ENCODE assay signal across 26 cellular contexts in the genomic region with DNA sequence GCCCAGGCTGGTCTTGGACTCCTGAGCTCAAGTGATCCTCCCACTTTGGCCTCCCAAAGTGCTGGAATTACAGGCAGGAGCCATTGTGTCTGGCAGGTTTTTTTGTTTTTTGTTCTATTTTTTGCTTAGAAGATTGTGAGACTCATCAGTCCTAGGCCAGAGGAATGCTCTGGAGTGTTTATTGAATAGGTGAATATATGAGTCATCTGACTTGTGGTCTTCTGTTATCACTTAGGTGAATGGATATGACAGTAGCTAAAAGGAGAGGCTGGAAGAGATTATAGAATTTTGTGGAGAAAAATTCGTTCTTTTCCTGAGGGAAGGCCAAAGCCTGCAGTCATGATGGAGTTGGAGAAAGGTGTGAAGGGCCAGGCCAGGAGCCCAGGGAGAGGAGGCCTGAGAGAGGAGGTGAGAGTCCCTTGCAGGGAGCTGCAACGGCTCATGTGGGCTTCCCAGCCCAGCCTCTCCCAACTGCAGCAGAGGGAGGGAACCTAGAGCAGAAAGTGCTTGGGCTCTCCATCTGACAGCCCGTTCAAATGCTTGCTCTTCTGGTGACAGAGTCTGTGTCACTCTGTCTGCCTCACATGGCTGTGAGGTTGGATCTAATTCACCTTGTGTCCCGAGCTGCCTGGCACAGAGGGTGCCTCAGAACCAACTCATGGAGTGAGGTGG. TPM values are rescaled to one million over a fixed set of nuclear protein-coding genes. Genes with fewer than 3 reads are reported as not detected.
DNase-seq lines count a peak whose midpoint lies in the region; ATAC-seq and TF ChIP-seq lines count a peak whose summit lies in the region.
"Had no signal": no experiment of that assay in that cellular context is flagged by ENCODE, and none has a peak within 500 bp of the region (broad histone marks: within the 10 kb centered on the region; RNA-seq: fewer than 3 reads in every experiment).

No MANE protein-coding gene starts in this region.

- H3K4me1 ChIP-seq in RWPE2 (ENCODE audit: insufficient read depth, poor library complexity, severe bottlenecking) (no peaks in the 10 kb centered on the region), endodermal cell (ENCODE audit: control insufficient read depth, insufficient read depth, low read length) (no peaks in the 10 kb centered on the region)
- H3K4me1 ChIP-seq: adrenal gland, upper lobe of left lung had no signal

- H3K9ac ChIP-seq in endodermal cell (ENCODE audit: extremely low read depth, low read length, poor library complexity, severe bottlenecking): no peak overlapping the region

- H3K36me3 Mint-ChIP-seq in activated T-cell treated with anti-CD3 and anti-CD28 coated beads, Interleukin-2, amount 50 U/mL, for 72 hours (ENCODE audit: insufficient read depth in 2 of 2): no peaks in the 10 kb centered on the region
- no peaks in the 10 kb centered on the region for H3K36me3 Mint-ChIP-seq in endodermal cell (ENCODE audit: low read depth)
- H3K36me3 Mint-ChIP-seq in stimulated activated effector memory CD8-positive, alpha-beta T cell treated with anti-CD3 and anti-CD28 coated beads, Interleukin-12 subunit alpha, Interleukin-12 subunit beta, amount 100 ng/mL, for 72 hours: no peaks in the 10 kb centered on the region
- H3K36me3 Mint-ChIP-seq: activated naive CD4-positive, alpha-beta T cell treated with anti-CD3 and anti-CD28 coated beads, Interleukin-2, amount 10 ng/mL, durations not matched to agents 7 days and 5 days; memory B cell; stimulated activated naive B cell treated with anti-CD40 and anti-IgM and Interleukin-4, amounts not matched to agents 10 μg/mL and 1 μg/mL and 100 μg/mL, for 72 hours had no signal

- H3K27ac ChIP-seq in RWPE2 (ENCODE audit: poor library complexity, severe bottlenecking) (no peak overlapping the region), endodermal cell (ENCODE audit: low read depth, low read length) (no peak overlapping the region)
- H3K27ac ChIP-seq: adrenal gland, brain microvascular endothelial cell, C4-2B, dorsolateral prefrontal cortex, HL-60, upper lobe of left lung had no signal

- 71 to 76% methylated on average over 3 to 4 of the region's 4 CpGs for WGBS in endodermal cell (ENCODE audit: insufficient coverage in 1 of 2, insufficient read length in 1 of 2), 2 experiments

- no peaks in the 10 kb centered on the region for H3K27me3 Mint-ChIP-seq in activated T-cell treated with anti-CD3 and anti-CD28 coated beads, Interleukin-2, amount 50 U/mL, for 72 hours (ENCODE audit: low read depth)
- H3K27me3 Mint-ChIP-seq in endodermal cell (ENCODE audit: insufficient read depth): no peaks in the 10 kb centered on the region

- H3K4me3 ChIP-seq in RWPE2 (ENCODE audit: severe bottlenecking) (no peak overlapping the region), endodermal cell (ENCODE audit: low read length) (no peak overlapping the region)
- H3K4me3 ChIP-seq: adrenal gland, dorsolateral prefrontal cortex, upper lobe of left lung had no signal

- H3K9me3 ChIP-seq in RWPE2 (ENCODE audit: severe bottlenecking) (no peaks in the 10 kb centered on the region), endodermal cell (ENCODE audit: control insufficient read depth, low read length) (no peaks in the 10 kb centered on the region)
- H3K9me3 ChIP-seq: adrenal gland, upper lobe of left lung had no signal

- TF ChIP-seq CTCF in RWPE2 (IDR thresholded peaks at IDR 0.05; ENCODE audit: poor library complexity, severe bottlenecking): no peak
- no peak for TF ChIP-seq CTCF in endodermal cell (conservative IDR thresholded peaks at IDR 0.05)

- H3K27ac Mint-ChIP-seq in activated T-cell treated with anti-CD3 and anti-CD28 coated beads, Interleukin-2, amount 50 U/mL, for 72 hours: peak overlapping the region; percentile 7
- H3K27ac Mint-ChIP-seq in endodermal cell: no peak overlapping the region
- no peak overlapping the region for H3K27ac Mint-ChIP-seq in stimulated activated effector memory CD8-positive, alpha-beta T cell treated with anti-CD3 and anti-CD28 coated beads, Interleukin-12 subunit alpha, Interleukin-12 subunit beta, amount 100 ng/mL, for 72 hours
- H3K27ac Mint-ChIP-seq: activated naive CD4-positive, alpha-beta T cell treated with anti-CD3 and anti-CD28 coated beads, Interleukin-2, amount 10 ng/mL, durations not matched to agents 7 days and 5 days; memory B cell; nephron progenitor cell; stimulated activated naive B cell treated with anti-CD40 and anti-IgM and Interleukin-4, amounts not matched to agents 10 μg/mL and 1 μg/mL and 100 μg/mL, for 72 hours had no signal

- no peak for DNase-seq in activated T-cell treated with anti-CD3 and anti-CD28 coated beads, Interleukin-2, amount 50 U/mL, for 72 hours
- no peak for DNase-seq in activated T-cell treated with anti-CD3 and anti-CD28 coated beads, Interleukin-2, amount 50 U/mL, for 1 hour
- DNase-seq in RWPE2 (ENCODE audit: low spot score) (peak; percentile 19), endodermal cell (peak; percentile 58), GOT3 (lab: John Stamatoyannopoulos, UW) (no peak), RPMI8226 (no peak)
- DNase-seq in stimulated activated effector memory CD8-positive, alpha-beta T cell treated with anti-CD3 and anti-CD28 coated beads, Interleukin-12 subunit alpha, Interleukin-12 subunit beta, amount 100 ng/mL, for 72 hours (ENCODE audit: low spot score in 2 of 2): no peak
- DNase-seq: 8988T; activated CD4-positive, CD25-positive, alpha-beta regulatory T cell; activated naive CD4-positive, alpha-beta T cell treated with anti-CD3 and anti-CD28 coated beads, Interleukin-2, amount 10 ng/mL, durations not matched to agents 7 days and 5 days; adrenal gland; brain microvascular endothelial cell; dorsolateral prefrontal cortex; hippocampal formation; Kasumi-1; NCI-H1436 treated with DMSO at 0.1 percent for 48 hours; NCI-H446 treated with DMSO at 0.1 percent for 48 hours; NCI-H82; nephron progenitor cell; stimulated activated naive B cell treated with anti-CD40 and anti-IgM and Interleukin-4, amounts not matched to agents 10 μg/mL and 1 μg/mL and 100 μg/mL, for 72 hours; upper lobe of left lung had no signal

- no peaks in the 10 kb centered on the region for H3K4me1 Mint-ChIP-seq in activated T-cell treated with anti-CD3 and anti-CD28 coated beads, Interleukin-2, amount 50 U/mL, for 72 hours (ENCODE audit: low read depth)
- no peaks in the 10 kb centered on the region for H3K4me1 Mint-ChIP-seq in endodermal cell
- H3K4me1 Mint-ChIP-seq in stimulated activated effector memory CD8-positive, alpha-beta T cell treated with anti-CD3 and anti-CD28 coated beads, Interleukin-12 subunit alpha, Interleukin-12 subunit beta, amount 100 ng/mL, for 72 hours: no peaks in the 10 kb centered on the region
- H3K4me1 Mint-ChIP-seq: activated naive CD4-positive, alpha-beta T cell treated with anti-CD3 and anti-CD28 coated beads, Interleukin-2, amount 10 ng/mL, durations not matched to agents 7 days and 5 days; memory B cell; stimulated activated naive B cell treated with anti-CD40 and anti-IgM and Interleukin-4, amounts not matched to agents 10 μg/mL and 1 μg/mL and 100 μg/mL, for 72 hours had no signal

- ATAC-seq in activated T-cell treated with anti-CD3 and anti-CD28 coated beads, Interleukin-2, amount 50 U/mL, for 72 hours (replicated peaks in 1 of 2): no peak
- ATAC-seq in RWPE2 (ENCODE audit: low read depth) (peak; percentile 94), GM18498 (IDR thresholded peaks at IDR 0.05; ENCODE audit: unreplicated experiment) (no peak)
- peak; percentile 46 for ATAC-seq in stimulated activated effector memory CD8-positive, alpha-beta T cell treated with anti-CD3 and anti-CD28 coated beads, Interleukin-12 subunit alpha, Interleukin-12 subunit beta, amount 100 ng/mL, for 72 hours
- ATAC-seq: left lobe of liver; stimulated activated naive B cell treated with anti-CD40 and anti-IgM and Interleukin-4, amounts not matched to agents 10 μg/mL and 1 μg/mL and 100 μg/mL, for 72 hours had no signal

- H3K4me3 Mint-ChIP-seq in activated T-cell treated with anti-CD3 and anti-CD28 coated beads, Interleukin-2, amount 50 U/mL, for 72 hours: no peak overlapping the region
- no peak overlapping the region for H3K4me3 Mint-ChIP-seq in endodermal cell
- no peak overlapping the region for H3K4me3 Mint-ChIP-seq in stimulated activated effector memory CD8-positive, alpha-beta T cell treated with anti-CD3 and anti-CD28 coated beads, Interleukin-12 subunit alpha, Interleukin-12 subunit beta, amount 100 ng/mL, for 72 hours
- H3K4me3 Mint-ChIP-seq: activated naive CD4-positive, alpha-beta T cell treated with anti-CD3 and anti-CD28 coated beads, Interleukin-2, amount 10 ng/mL, durations not matched to agents 7 days and 5 days; memory B cell; nephron progenitor cell; stimulated activated naive B cell treated with anti-CD40 and anti-IgM and Interleukin-4, amounts not matched to agents 10 μg/mL and 1 μg/mL and 100 μg/mL, for 72 hours had no signal

- H3K36me3 ChIP-seq in RWPE2 (ENCODE audit: low read depth) (no peaks in the 10 kb centered on the region), endodermal cell (ENCODE audit: control insufficient read depth, insufficient read depth, low read length) (no peaks in the 10 kb centered on the region)
- H3K36me3 ChIP-seq: adrenal gland, brain microvascular endothelial cell, upper lobe of left lung had no signal

- H3K9me3 Mint-ChIP-seq in activated T-cell treated with anti-CD3 and anti-CD28 coated beads, Interleukin-2, amount 50 U/mL, for 72 hours: no peaks in the 10 kb centered on the region
- no peaks in the 10 kb centered on the region for H3K9me3 Mint-ChIP-seq in endodermal cell
- H3K9me3 Mint-ChIP-seq in stimulated activated effector memory CD8-positive, alpha-beta T cell treated with anti-CD3 and anti-CD28 coated beads, Interleukin-12 subunit alpha, Interleukin-12 subunit beta, amount 100 ng/mL, for 72 hours: no peaks in the 10 kb centered on the region
- H3K9me3 Mint-ChIP-seq: activated naive CD4-positive, alpha-beta T cell treated with anti-CD3 and anti-CD28 coated beads, Interleukin-2, amount 10 ng/mL, durations not matched to agents 7 days and 5 days; memory B cell; stimulated activated naive B cell treated with anti-CD40 and anti-IgM and Interleukin-4, amounts not matched to agents 10 μg/mL and 1 μg/mL and 100 μg/mL, for 72 hours had no signal

- H3K27me3 ChIP-seq in RWPE2 (ENCODE audit: insufficient read depth, poor library complexity, severe bottlenecking) (no peaks in the 10 kb centered on the region), endodermal cell (ENCODE audit: control insufficient read depth, insufficient read depth, low read length, poor library complexity, severe bottlenecking) (no peaks in the 10 kb centered on the region)
- H3K27me3 ChIP-seq: adrenal gland, brain microvascular endothelial cell, upper lobe of left lung had no signal

RNA-seq across cellular contexts. Expression of a gene that starts 31.6 kb away (rescaled TPM):
- 1 to 10 TPM; 1.4 to 1.5 TPM for total RNA-seq in activated T-cell treated with anti-CD3 and anti-CD28 coated beads, Interleukin-2, amount 50 U/mL, for 72 hours
- total RNA-seq in endodermal cell: 1 to 10 TPM; 5.6 to 6.0 TPM
- 1.5 TPM for polyA plus RNA-seq in endodermal cell (2013, experiment 1 of 2)
- 1.2 TPM for polyA plus RNA-seq in endodermal cell (2013, experiment 2 of 2)

Comparison
In these comparisons a context has a peak if more than half of its experiments do, and no peak if none do; other contexts are left out.
1. ATAC-seq: peak in RWPE2 (single experiment) and stimulated activated effector memory CD8-positive, alpha-beta T cell treated with anti-CD3 and anti-CD28 coated beads, Interleukin-12 subunit alpha, Interleukin-12 subunit beta, amount 100 ng/mL, for 72 hours (single experiment); none in activated T-cell treated with anti-CD3 and anti-CD28 coated beads, Interleukin-2, amount 50 U/mL, for 72 hours (0 of 2) and GM18498 (single experiment).
2. DNase-seq: peak in RWPE2 (single experiment) and endodermal cell (single experiment); none in activated T-cell treated with anti-CD3 and anti-CD28 coated beads, Interleukin-2, amount 50 U/mL, for 72 hours (0 of 2), activated T-cell treated with anti-CD3 and anti-CD28 coated beads, Interleukin-2, amount 50 U/mL, for 1 hour (single experiment), stimulated activated effector memory CD8-positive, alpha-beta T cell treated with anti-CD3 and anti-CD28 coated beads, Interleukin-12 subunit alpha, Interleukin-12 subunit beta, amount 100 ng/mL, for 72 hours (0 of 2), GOT3 (single experiment) and RPMI8226 (single experiment).